ENCODE assay signal across 1 cellular context in the genomic region with DNA sequence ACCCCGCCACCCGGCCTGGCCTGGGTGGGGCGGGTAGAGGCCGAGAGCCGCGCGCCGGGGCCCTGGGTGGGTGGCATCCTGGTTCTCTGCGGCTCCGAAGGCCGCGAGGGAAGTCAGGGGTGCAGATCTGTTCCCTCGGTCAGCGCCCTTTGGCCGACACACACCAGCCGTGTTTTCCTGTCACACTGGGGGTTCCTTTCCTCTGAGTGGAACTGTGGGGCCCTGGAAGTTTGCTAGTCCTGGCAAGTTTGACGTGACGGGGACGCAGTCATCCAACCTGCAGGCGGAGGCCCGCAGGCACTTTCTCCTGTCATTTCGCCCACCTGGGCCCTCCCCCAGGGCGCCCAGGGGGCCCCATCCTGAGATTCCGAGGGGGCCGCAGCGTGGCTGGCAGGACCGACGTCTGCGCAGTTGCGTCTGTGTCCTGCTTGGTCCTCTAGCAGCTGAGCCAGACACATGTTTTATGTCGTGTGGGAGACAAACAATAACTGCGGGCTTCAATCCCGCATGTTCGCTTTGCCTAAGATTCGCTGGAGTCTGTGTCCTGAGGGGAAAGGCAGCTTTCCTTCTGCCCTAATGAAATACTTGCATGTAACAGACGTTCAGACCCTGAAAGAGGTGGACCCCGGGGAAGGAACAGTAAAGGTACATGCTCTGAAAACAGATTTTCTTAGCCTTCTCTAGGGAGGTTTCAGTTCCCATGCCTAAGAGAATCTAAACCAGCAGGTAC.
TF ChIP-seq lines count a peak whose summit lies in the region.

No MANE protein-coding gene starts in this region.

TF ChIP-seq in WTC11, 78 proteins besides CTCF, POLR2A, EP300 and RAD21 (continued from another document):
- TF ChIP-seq, protein P1, sequence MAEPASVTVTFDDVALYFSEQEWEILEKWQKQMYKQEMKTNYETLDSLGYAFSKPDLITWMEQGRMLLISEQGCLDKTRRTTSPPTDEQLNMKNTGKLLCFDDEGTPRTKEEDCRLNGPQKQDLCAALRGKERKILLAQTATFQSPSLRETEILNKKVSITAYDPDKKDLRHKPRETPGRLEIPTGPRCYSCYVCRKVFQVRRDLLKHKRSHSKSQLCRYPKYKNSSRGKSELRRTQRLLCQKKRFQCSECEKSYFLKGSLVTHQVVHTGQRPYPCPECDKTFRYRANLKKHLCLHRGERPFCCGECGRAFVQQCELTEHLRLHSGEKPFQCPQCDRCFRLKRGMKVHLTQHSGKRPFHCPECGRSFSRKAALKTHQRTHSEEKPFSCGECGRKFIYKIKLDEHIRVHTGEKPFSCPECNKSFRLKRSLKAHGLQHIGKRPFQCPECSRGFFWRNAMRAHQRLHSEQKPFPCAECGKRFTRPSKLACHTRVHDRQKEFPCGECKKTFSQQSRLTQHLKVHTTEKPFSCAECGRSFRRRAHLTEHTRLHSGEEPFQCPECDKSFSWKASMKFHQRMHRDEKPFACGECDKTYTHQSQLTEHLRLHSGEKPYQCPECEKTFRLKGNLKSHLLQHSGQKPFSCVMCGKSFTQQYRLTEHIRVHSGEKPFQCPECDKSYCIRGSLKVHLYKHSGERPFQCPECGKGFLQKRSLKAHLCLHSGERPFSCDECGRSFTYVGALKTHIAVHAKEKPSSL (CRISPR knock-in tag; conservative IDR thresholded peaks at IDR 0.05) = no peak
- TF ChIP-seq IRF2 (CRISPR knock-in tag; IDR thresholded peaks at IDR 0.05; ENCODE audit: borderline replicate concordance, low read depth) = no peak
- no peak for TF ChIP-seq RELA (CRISPR knock-in tag; IDR thresholded peaks at IDR 0.05; ENCODE audit: borderline replicate concordance)
- TF ChIP-seq, protein P2, sequence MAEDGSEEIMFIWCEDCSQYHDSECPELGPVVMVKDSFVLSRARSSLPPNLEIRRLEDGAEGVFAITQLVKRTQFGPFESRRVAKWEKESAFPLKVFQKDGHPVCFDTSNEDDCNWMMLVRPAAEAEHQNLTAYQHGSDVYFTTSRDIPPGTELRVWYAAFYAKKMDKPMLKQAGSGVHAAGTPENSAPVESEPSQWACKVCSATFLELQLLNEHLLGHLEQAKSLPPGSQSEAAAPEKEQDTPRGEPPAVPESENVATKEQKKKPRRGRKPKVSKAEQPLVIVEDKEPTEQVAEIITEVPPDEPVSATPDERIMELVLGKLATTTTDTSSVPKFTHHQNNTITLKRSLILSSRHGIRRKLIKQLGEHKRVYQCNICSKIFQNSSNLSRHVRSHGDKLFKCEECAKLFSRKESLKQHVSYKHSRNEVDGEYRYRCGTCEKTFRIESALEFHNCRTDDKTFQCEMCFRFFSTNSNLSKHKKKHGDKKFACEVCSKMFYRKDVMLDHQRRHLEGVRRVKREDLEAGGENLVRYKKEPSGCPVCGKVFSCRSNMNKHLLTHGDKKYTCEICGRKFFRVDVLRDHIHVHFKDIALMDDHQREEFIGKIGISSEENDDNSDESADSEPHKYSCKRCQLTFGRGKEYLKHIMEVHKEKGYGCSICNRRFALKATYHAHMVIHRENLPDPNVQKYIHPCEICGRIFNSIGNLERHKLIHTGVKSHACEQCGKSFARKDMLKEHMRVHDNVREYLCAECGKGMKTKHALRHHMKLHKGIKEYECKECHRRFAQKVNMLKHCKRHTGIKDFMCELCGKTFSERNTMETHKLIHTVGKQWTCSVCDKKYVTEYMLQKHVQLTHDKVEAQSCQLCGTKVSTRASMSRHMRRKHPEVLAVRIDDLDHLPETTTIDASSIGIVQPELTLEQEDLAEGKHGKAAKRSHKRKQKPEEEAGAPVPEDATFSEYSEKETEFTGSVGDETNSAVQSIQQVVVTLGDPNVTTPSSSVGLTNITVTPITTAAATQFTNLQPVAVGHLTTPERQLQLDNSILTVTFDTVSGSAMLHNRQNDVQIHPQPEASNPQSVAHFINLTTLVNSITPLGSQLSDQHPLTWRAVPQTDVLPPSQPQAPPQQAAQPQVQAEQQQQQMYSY (CRISPR knock-in tag; IDR thresholded peaks at IDR 0.05) = no peak
